Comparison of ENCODE assay signal across 8 cellular contexts in the genomic region with DNA sequence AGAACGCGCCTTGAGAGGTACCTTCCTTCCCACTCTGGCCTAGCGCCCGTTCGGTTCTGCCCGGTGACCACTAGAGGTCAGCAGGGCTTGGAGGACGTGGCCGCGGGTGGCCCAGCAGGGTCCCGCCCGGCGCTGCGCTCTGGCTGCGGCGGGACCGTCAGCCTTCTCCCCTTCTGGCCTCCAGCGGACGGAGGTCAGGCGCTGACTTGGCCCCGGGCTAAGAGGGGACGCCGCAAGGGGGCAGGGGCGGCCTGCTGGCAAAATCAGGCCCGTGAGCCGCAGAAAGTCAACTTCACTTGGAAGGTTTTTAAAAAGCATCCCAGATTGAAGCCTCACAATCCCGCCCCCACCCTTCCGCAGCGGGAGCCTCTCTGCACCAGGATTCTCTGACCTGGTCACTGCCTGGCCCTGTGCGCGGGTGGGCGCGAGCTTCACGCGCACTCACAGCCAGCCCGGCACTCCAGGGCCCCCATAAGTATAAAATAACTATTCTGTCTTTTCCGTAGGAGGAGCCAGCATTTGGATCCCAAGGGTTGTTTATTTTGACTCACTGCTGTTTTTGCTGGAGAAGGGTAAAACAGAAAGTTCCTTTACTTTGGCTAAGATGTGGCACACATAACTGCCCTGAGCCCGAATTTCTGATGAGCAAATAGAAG. TPM values are rescaled to one million over a fixed set of nuclear protein-coding genes. Genes with fewer than 3 reads are reported as not detected.
A peak's percentile ranks its signal among the peaks of the same experiment; 100 is the strongest.
DNase-seq lines count a peak whose midpoint lies in the region; ATAC-seq and TF ChIP-seq lines count a peak whose summit lies in the region.

No MANE protein-coding gene starts in this region.

- no peak overlapping the region for H3K4me3 ChIP-seq in Karpas-422 (ENCODE audit: low read length)

- H3K9me2 ChIP-seq in Karpas-422 (replicated peaks; ENCODE audit: insufficient read depth, low read length), result no peaks in the 10 kb centered on the region

- H3K36me3 ChIP-seq in Karpas-422 (ENCODE audit: insufficient read depth, low read length), result no peaks in the 10 kb centered on the region

- H3K79me2 ChIP-seq in Karpas-422 (ENCODE audit: low read length), result no peaks in the 10 kb centered on the region

- H3K36me3 Mint-ChIP-seq in chondrocyte (ENCODE audit: low read depth), result no peaks in the 10 kb centered on the region

- H4K20me1 ChIP-seq in Karpas-422 (ENCODE audit: insufficient read depth, low read depth, low read length), result no peaks in the 10 kb centered on the region

- H3K4me3 Mint-ChIP-seq in chondrocyte (ENCODE audit: unreplicated experiment), result peak overlapping the region; percentile 71

- H3K9ac ChIP-seq in Karpas-422 (ENCODE audit: low read length), result no peak overlapping the region

- H3K4me1 Mint-ChIP-seq in chondrocyte (ENCODE audit: low read depth), result peaks cover 24% of the 10 kb centered on the region

- peak overlapping the region; percentile 69 for H3K27ac Mint-ChIP-seq in chondrocyte (ENCODE audit: unreplicated experiment)

- H3K27me3 Mint-ChIP-seq in chondrocyte (ENCODE audit: low read depth), result peaks cover 10% of the 10 kb centered on the region

- DNase-seq in DMS53 treated with DMSO at 0.1 percent for 48 hours (lab: John Stamatoyannopoulos, UW; ENCODE audit: unreplicated experiment) (peak; percentile 82), NCI-H1092 treated with DMSO at 0.1 percent for 48 hours (lab: John Stamatoyannopoulos, UW) (peak; percentile 46), chondrocyte (ENCODE audit: low spot score) (no peak), kidney tubule cell (ENCODE audit: low spot score) (peak; percentile 64), Karpas-422 (no peak)
- DNase-seq in activated CD4-positive, CD25-positive, alpha-beta regulatory T cell treated with anti-CD3 and anti-CD28 coated beads, Interleukin-2, amount 50 U/mL, for 72 hours, result peak; percentile 58
- peak; percentile 21 to 39 (median 37) for DNase-seq in stimulated activated CD4-positive, alpha-beta T cell treated with anti-CD3 and anti-CD28 coated beads, Interleukin-12 subunit alpha, Interleukin-12 subunit beta, amount 100 ng/mL, for 48 hours (ENCODE audit: low read depth in 2 of 3, low spot score in 1 of 3)

- no peak for ATAC-seq in HG02938 (IDR thresholded peaks at IDR 0.05; ENCODE audit: unreplicated experiment)

- peak; percentile 92 for TF ChIP-seq CTCF in chondrocyte (IDR thresholded peaks at IDR 0.05)

- H3K4me1 ChIP-seq in Karpas-422 (ENCODE audit: low read length), result no peaks in the 10 kb centered on the region

- H3K9me3 ChIP-seq in Karpas-422 (ENCODE audit: low read length), result no peaks in the 10 kb centered on the region

- H3K27ac ChIP-seq in Karpas-422 (ENCODE audit: low read length), result no peak overlapping the region

- no peak overlapping the region for H3K4me2 ChIP-seq in Karpas-422 (ENCODE audit: low read depth, low read length, poor library complexity, severe bottlenecking)

- H2AFZ ChIP-seq in Karpas-422 (ENCODE audit: low read length), result no peak overlapping the region

- no peaks in the 10 kb centered on the region for H3K27me3 ChIP-seq in Karpas-422 (ENCODE audit: low read length)

- H3K9me3 Mint-ChIP-seq in chondrocyte (ENCODE audit: low read depth), result no peaks in the 10 kb centered on the region

RNA-seq across cellular contexts. Expression of gene ZBTB16, which starts 23.2 kb away (rescaled TPM):
- total RNA-seq in chondrocyte, result 18.5 to 22.0 TPM (median 21.9 TPM) in 3 replicates
- not detected in 2 replicates for total RNA-seq in Karpas-422 (2014; rRNA removed; shearing (Covaris generic); ENCODE audit: low replicate concordance)

Comparison
In these comparisons a context has a peak if more than half of its experiments do, and no peak if none do; other contexts are left out.
1. DNase-seq: peak in DMS53 treated with DMSO at 0.1 percent for 48 hours (single experiment), NCI-H1092 treated with DMSO at 0.1 percent for 48 hours (single experiment), activated CD4-positive, CD25-positive, alpha-beta regulatory T cell treated with anti-CD3 and anti-CD28 coated beads, Interleukin-2, amount 50 U/mL, for 72 hours (single experiment), kidney tubule cell (single experiment) and stimulated activated CD4-positive, alpha-beta T cell treated with anti-CD3 and anti-CD28 coated beads, Interleukin-12 subunit alpha, Interleukin-12 subunit beta, amount 100 ng/mL, for 48 hours (3 of 3); none in chondrocyte (single experiment) and Karpas-422 (single experiment).
2. RNA of gene ZBTB16, which starts 23.2 kb away (total RNA-seq): 18.5 to 22.0 TPM in chondrocyte; not detected in Karpas-422; every median in the first group is over 10 times any median in the second.